ENCODE assay signal across 3 cellular contexts in genomic region chr3:101813817-101814440, GRCh38.
TF ChIP-seq lines count a peak whose summit lies in the region.

No MANE protein-coding gene starts in this region.

TF ChIP-seq in HEK293T, 16 proteins besides CTCF, POLR2A, EP300 and RAD21:
- TF ChIP-seq FOXK2 (IDR thresholded peaks at IDR 0.05): no peak
- peak; percentile 64 for TF ChIP-seq ZNF384 (IDR thresholded peaks at IDR 0.05)

TF ChIP-seq in GM12878, 131 proteins besides CTCF, POLR2A, EP300 and RAD21:
- TF ChIP-seq MTA3 (IDR thresholded peaks at IDR 0.05; ENCODE audit: borderline replicate concordance, low read length): no peak
- no peak for TF ChIP-seq ESRRA (IDR thresholded peaks at IDR 0.05; ENCODE audit: low read length)
- no peak for TF ChIP-seq NFIC (IDR thresholded peaks at IDR 0.05; ENCODE audit: low read depth, low read length)
- TF ChIP-seq SREBF2 (IDR thresholded peaks at IDR 0.05; ENCODE audit: low read length): no peak
- TF ChIP-seq SMC3 (IDR thresholded peaks at IDR 0.05; ENCODE audit: borderline replicate concordance, low read length): peak; percentile 74; the same call in 1 of the 2 replicates
- no peak for TF ChIP-seq E2F4 (IDR thresholded peaks at IDR 0.05; ENCODE audit: low read depth, low read length)
- TF ChIP-seq ZNF24 (IDR thresholded peaks at IDR 0.05): peak; percentile 13; the same call in 1 of the 2 replicates
- 0 out of 2 replicates have a peak, but pooled peaks have one; percentile 16 for TF ChIP-seq SMARCA5 (IDR thresholded peaks at IDR 0.05)
- TF ChIP-seq E4F1 (IDR thresholded peaks at IDR 0.05; ENCODE audit: borderline replicate concordance, partially characterized antibody): no peak
- TF ChIP-seq RUNX3 (IDR thresholded peaks at IDR 0.05; ENCODE audit: low read length): no peak
- TF ChIP-seq ELK1 (IDR thresholded peaks at IDR 0.05; ENCODE audit: low read depth, low read length): no peak
- no peak for TF ChIP-seq BCL11A (IDR thresholded peaks at IDR 0.05; ENCODE audit: low read depth, low read length)
- TF ChIP-seq ZNF384 (IDR thresholded peaks at IDR 0.05; ENCODE audit: borderline replicate concordance, low read depth, low read length): peak; percentile 74
TF ChIP-seq in GM12878: peak in this region for 4.

TF ChIP-seq in liver, 16 proteins besides CTCF, POLR2A, EP300 and RAD21:
- peak; percentile 73 for TF ChIP-seq TAF1 (conservative IDR thresholded peaks at IDR 0.05)
- no peak for TF ChIP-seq HNF4G (IDR thresholded peaks at IDR 0.05)
- TF ChIP-seq FOXA1 (IDR thresholded peaks at IDR 0.05): no peak
- TF ChIP-seq ZBTB33 (IDR thresholded peaks at IDR 0.05): no peak
- no peak for TF ChIP-seq NR2F2 (IDR thresholded peaks at IDR 0.05)
- TF ChIP-seq JUND (IDR thresholded peaks at IDR 0.05): no peak
